11 cellular contexts compared by ENCODE assay signal in the genomic region with DNA sequence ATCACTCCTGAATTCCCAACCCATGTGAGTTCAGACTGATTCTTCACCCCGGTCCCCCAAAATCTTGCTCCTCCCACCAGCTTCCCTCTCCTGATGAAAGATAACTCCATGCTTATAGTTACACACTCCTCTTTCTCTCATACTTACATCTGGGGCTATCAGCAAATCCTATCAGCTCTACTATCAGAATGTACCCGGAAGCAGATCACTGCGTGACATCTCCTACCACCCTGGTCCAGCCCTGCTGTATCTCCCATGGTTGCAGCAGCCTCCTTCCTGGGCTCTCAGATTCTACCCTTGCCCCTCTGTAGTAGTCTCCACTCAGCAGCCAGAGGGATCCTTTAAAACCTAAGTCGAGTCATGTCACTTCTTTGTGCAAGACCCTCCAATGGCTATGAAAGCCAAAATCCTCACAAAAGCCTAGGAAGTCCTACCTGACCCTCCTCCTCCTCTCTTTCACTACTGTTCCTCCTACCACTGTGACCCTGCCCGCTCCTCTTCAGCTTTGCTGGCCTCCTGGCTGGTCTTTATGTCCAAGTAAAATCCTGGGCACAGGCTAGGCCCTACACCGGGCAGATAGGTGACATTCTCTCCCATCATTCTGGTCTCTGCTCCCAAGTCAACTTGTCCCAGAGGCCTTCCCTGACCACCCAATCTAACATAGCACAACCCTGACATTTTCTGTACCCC. TPM values are rescaled to one million over a fixed set of nuclear protein-coding genes. Genes with fewer than 3 reads are reported as not detected.
DNase-seq lines count a peak whose midpoint lies in the region; ATAC-seq and TF ChIP-seq lines count a peak whose summit lies in the region.
"Had no signal": no experiment of that assay in that cellular context is flagged by ENCODE, and none has a peak within 500 bp of the region (broad histone marks: within the 10 kb centered on the region; RNA-seq: fewer than 3 reads in every experiment).

No MANE protein-coding gene starts in this region.

- 91 to 92% methylated on average over 6 of the region's 6 CpGs for WGBS in sigmoid colon, 2 donors

- TF ChIP-seq CTCF in GM20000 (IDR thresholded peaks at IDR 0.05; ENCODE audit: extremely low read depth, missing control alignments) (no peak), sigmoid colon (IDR thresholded peaks at IDR 0.05) (no peak), foreskin fibroblast (IDR thresholded peaks at IDR 0.05; ENCODE audit: low read depth, low read length) (no peak)

- TF ChIP-seq POLR2A in sigmoid colon (IDR thresholded peaks at IDR 0.05), result no peak

- intact Hi-C loops in sigmoid colon (cut with DNase I), result loop anchor here (5.0 kb wide), 1 partner anchor 206 kb away; a partner anchor contains a TSS

- POLR2A ChIA-PET in activated CD4-positive, alpha-beta memory T cell treated with anti-CD3 and anti-CD28 coated beads, Interleukin-2, amount 10 ng/mL, durations not matched to agents 7 days and 5 days (lab: Charles Lee), result interaction anchor here (1.8 kb wide), 1 partner anchor 70 kb away, joined by 5 read pairs; no protein-coding TSS in a partner anchor

- no peak overlapping the region for H3K4me3 Mint-ChIP-seq in activated CD4-positive, alpha-beta memory T cell treated with anti-CD3 and anti-CD28 coated beads, Interleukin-2, amount 10 ng/mL, durations not matched to agents 7 days and 5 days
- no peak overlapping the region for H3K4me3 Mint-ChIP-seq in immature natural killer cell

- H3K9me3 ChIP-seq in sigmoid colon, result no peaks in the 10 kb centered on the region

- no peaks in the 10 kb centered on the region for H3K36me3 ChIP-seq in sigmoid colon

- ATAC-seq in SK-N-SH treated with all-trans-retinoic acid at 6 μM for 48 hours, result no peak

- peaks cover 14% of the 10 kb centered on the region for H3K36me3 Mint-ChIP-seq in activated CD4-positive, alpha-beta memory T cell treated with anti-CD3 and anti-CD28 coated beads, Interleukin-2, amount 10 ng/mL, durations not matched to agents 7 days and 5 days (ENCODE audit: low read depth)
- no peaks in the 10 kb centered on the region for H3K36me3 Mint-ChIP-seq in immature natural killer cell
- H3K36me3 Mint-ChIP-seq: memory B cell had no signal

- peak overlapping the region; percentile 87 to 95 (median 92) for H3K27ac ChIP-seq in sigmoid colon

- H3K4me3 ChIP-seq in sigmoid colon, result no peak overlapping the region
- H3K4me3 ChIP-seq in foreskin fibroblast (ENCODE audit: low read depth in 1 of 2, low read length in 2 of 2), result no peak overlapping the region

- DNase-seq in GM20000 (ENCODE audit: low spot score) (peak; percentile 7), immature natural killer cell (no peak), sigmoid colon (peak; percentile 51), SKM-1 (lab: John Stamatoyannopoulos, UW; ENCODE audit: unreplicated experiment) (no peak), foreskin fibroblast (no peak), GM19240 (ENCODE audit: insufficient read length, low spot score) (no peak)
- no peak for DNase-seq in activated CD4-positive, alpha-beta memory T cell treated with anti-CD3 and anti-CD28 coated beads, Interleukin-2, amount 10 ng/mL, durations not matched to agents 7 days and 5 days
- DNase-seq: activated CD4-positive, CD25-positive, alpha-beta regulatory T cell had no signal

- peaks cover 8% of the 10 kb centered on the region for H3K9me3 Mint-ChIP-seq in activated CD4-positive, alpha-beta memory T cell treated with anti-CD3 and anti-CD28 coated beads, Interleukin-2, amount 10 ng/mL, durations not matched to agents 7 days and 5 days
- H3K9me3 Mint-ChIP-seq in immature natural killer cell, result peaks cover 0 to 1% (median 0%) of the 10 kb centered on the region in 6 donors
- H3K9me3 Mint-ChIP-seq: memory B cell had no signal

- H3K4me1 Mint-ChIP-seq in activated CD4-positive, alpha-beta memory T cell treated with anti-CD3 and anti-CD28 coated beads, Interleukin-2, amount 10 ng/mL, durations not matched to agents 7 days and 5 days, result peaks cover 49% of the 10 kb centered on the region
- peaks cover 29 to 36% of the 10 kb centered on the region in 2 donors for H3K4me1 Mint-ChIP-seq in immature natural killer cell

- H3K4me1 ChIP-seq in sigmoid colon, result peaks cover 0 to 39% (median 34%) of the 10 kb centered on the region in 4 donors

- peak overlapping the region; percentile 0 for H3K27ac Mint-ChIP-seq in activated CD4-positive, alpha-beta memory T cell treated with anti-CD3 and anti-CD28 coated beads, Interleukin-2, amount 10 ng/mL, durations not matched to agents 7 days and 5 days
- H3K27ac Mint-ChIP-seq in immature natural killer cell, result peak overlapping the region; percentile 53 to 94 (median 88)
- H3K27ac Mint-ChIP-seq: memory B cell had no signal

- TF ChIP-seq EP300 in sigmoid colon (IDR thresholded peaks at IDR 0.05), result no peak

- CTCF ChIA-PET in activated CD4-positive, alpha-beta memory T cell treated with anti-CD3 and anti-CD28 coated beads, Interleukin-2, amount 10 ng/mL, durations not matched to agents 7 days and 5 days (lab: Charles Lee), result interaction anchor here (1.1 to 1.5 kb wide), 2 partner anchors 112 to 116 kb away, joined by 4 to 6 read pairs; no protein-coding TSS in a partner anchor

- H3K27me3 ChIP-seq in sigmoid colon, result no peaks in the 10 kb centered on the region

- peaks cover 7% of the 10 kb centered on the region for H3K27me3 Mint-ChIP-seq in activated CD4-positive, alpha-beta memory T cell treated with anti-CD3 and anti-CD28 coated beads, Interleukin-2, amount 10 ng/mL, durations not matched to agents 7 days and 5 days
- H3K27me3 Mint-ChIP-seq in immature natural killer cell (ENCODE audit: low read depth in 3 of 3), result peaks cover 4 to 7% (median 5%) of the 10 kb centered on the region in 3 donors
- H3K27me3 Mint-ChIP-seq: memory B cell had no signal

TF ChIP-seq in SK-N-SH treated with all-trans-retinoic acid at 6 μM for 48 hours, 23 proteins besides CTCF, POLR2A, EP300 and RAD21 (continues in another document):
- TF ChIP-seq PPARA (CRISPR knock-in tag; IDR thresholded peaks at IDR 0.05; ENCODE audit: borderline replicate concordance) (no peak), CSDC2 (CRISPR knock-in tag; IDR thresholded peaks at IDR 0.05) (no peak), ZC3H10 (CRISPR knock-in tag; IDR thresholded peaks at IDR 0.05) (no peak), RARB (CRISPR knock-in tag; IDR thresholded peaks at IDR 0.05) (no peak)
- TF ChIP-seq, protein P1, sequence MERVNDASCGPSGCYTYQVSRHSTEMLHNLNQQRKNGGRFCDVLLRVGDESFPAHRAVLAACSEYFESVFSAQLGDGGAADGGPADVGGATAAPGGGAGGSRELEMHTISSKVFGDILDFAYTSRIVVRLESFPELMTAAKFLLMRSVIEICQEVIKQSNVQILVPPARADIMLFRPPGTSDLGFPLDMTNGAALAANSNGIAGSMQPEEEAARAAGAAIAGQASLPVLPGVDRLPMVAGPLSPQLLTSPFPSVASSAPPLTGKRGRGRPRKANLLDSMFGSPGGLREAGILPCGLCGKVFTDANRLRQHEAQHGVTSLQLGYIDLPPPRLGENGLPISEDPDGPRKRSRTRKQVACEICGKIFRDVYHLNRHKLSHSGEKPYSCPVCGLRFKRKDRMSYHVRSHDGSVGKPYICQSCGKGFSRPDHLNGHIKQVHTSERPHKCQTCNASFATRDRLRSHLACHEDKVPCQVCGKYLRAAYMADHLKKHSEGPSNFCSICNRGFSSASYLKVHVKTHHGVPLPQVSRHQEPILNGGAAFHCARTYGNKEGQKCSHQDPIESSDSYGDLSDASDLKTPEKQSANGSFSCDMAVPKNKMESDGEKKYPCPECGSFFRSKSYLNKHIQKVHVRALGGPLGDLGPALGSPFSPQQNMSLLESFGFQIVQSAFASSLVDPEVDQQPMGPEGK (CRISPR knock-in tag; IDR thresholded peaks at IDR 0.05; ENCODE audit: borderline replicate concordance), result no peak
- TF ChIP-seq, protein P2, sequence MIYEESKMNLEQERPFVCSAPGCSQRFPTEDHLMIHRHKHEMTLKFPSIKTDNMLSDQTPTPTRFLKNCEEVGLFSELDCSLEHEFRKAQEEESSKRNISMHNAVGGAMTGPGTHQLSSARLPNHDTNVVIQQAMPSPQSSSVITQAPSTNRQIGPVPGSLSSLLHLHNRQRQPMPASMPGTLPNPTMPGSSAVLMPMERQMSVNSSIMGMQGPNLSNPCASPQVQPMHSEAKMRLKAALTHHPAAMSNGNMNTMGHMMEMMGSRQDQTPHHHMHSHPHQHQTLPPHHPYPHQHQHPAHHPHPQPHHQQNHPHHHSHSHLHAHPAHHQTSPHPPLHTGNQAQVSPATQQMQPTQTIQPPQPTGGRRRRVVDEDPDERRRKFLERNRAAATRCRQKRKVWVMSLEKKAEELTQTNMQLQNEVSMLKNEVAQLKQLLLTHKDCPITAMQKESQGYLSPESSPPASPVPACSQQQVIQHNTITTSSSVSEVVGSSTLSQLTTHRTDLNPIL (CRISPR knock-in tag; IDR thresholded peaks at IDR 0.05; ENCODE audit: low read depth), result no peak

RNA-seq across cellular contexts. Expression of a gene that starts 16.2 kb away (rescaled TPM):
- under 1 TPM; 0.03 to 0.05 TPM for total RNA-seq in activated CD4-positive, alpha-beta memory T cell treated with anti-CD3 and anti-CD28 coated beads, Interleukin-2, amount 10 ng/mL, durations not matched to agents 7 days and 5 days
- polyA plus RNA-seq in immature natural killer cell (under 1 TPM in 2 of 3 donors, not detected in 1; 0.03 to 0.27 TPM), sigmoid colon (1 to 10 TPM in 1 of 3 donors, under 1 TPM in 2; 0.25 to 1.2 (median 0.69) TPM)
- total RNA-seq in sigmoid colon, result under 1 TPM in 1 of 4 donors, not detected in 3; 0.54 TPM
- total RNA-seq: H4 had no signal

RNA-seq across cellular contexts. Expression of a gene that starts 22.8 kb away (rescaled TPM):
- 10 to 100 TPM; 32.5 to 33.2 TPM for total RNA-seq in activated CD4-positive, alpha-beta memory T cell treated with anti-CD3 and anti-CD28 coated beads, Interleukin-2, amount 10 ng/mL, durations not matched to agents 7 days and 5 days
- polyA plus RNA-seq in immature natural killer cell, result 10 to 100 TPM; 42.1 to 46.6 (median 43.4) TPM
- total RNA-seq in sigmoid colon, result 100 to 1,000 TPM in 1 of 4 donors, 10 to 100 TPM in 3; 12.8 to 135 (median 21.9) TPM
- 10 to 100 TPM; 15.6 to 26.7 (median 16.9) TPM for polyA plus RNA-seq in sigmoid colon

Comparison
In these comparisons a context has a peak if more than half of its experiments do, and no peak if none do; other contexts are left out.
1. DNase-seq: peak in GM20000 (single experiment) and sigmoid colon (single experiment); none in activated CD4-positive, alpha-beta memory T cell treated with anti-CD3 and anti-CD28 coated beads, Interleukin-2, amount 10 ng/mL, durations not matched to agents 7 days and 5 days (single experiment), immature natural killer cell (0 of 3), SKM-1 (single experiment), foreskin fibroblast (0 of 2) and GM19240 (single experiment).